Comparison of ENCODE assay signal across 1 cellular context in genomic region chr4:1321946-1322650, GRCh38.
TF ChIP-seq lines count a peak whose summit lies in the region.

No MANE protein-coding gene starts in this region.

TF ChIP-seq in HepG2, 621 proteins besides CTCF, POLR2A, EP300 and RAD21:
- TF ChIP-seq REXO4 (CRISPR knock-in tag; IDR thresholded peaks at IDR 0.05; ENCODE audit: borderline replicate concordance), result no peak
- no peak for TF ChIP-seq CHD4 (IDR thresholded peaks at IDR 0.05; ENCODE audit: borderline replicate concordance, low read length)
- TF ChIP-seq, protein P1, sequence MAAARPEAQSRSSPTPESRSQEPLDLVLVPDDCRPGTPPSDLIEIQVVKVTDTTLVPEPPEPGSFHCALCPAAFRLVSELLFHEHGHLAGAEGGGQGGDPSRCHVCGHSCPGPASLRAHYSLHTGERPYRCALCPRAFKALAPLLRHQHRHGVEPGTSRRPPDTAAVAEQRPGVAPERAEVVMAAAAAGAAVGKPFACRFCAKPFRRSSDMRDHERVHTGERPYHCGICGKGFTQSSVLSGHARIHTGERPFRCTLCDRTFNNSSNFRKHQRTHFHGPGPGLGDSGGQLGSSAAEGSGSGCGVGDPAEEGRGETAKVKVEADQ (CRISPR knock-in tag; IDR thresholded peaks at IDR 0.05; ENCODE audit: borderline replicate concordance), result no peak
- no peak for TF ChIP-seq NAIF1 (CRISPR knock-in tag; IDR thresholded peaks at IDR 0.05; ENCODE audit: borderline replicate concordance)
